In genomic region chr5:74206571-74207550, GRCh38 we compare ENCODE assay signal across 8 cellular contexts.
DNase-seq lines count a peak whose midpoint lies in the region; ATAC-seq and TF ChIP-seq lines count a peak whose summit lies in the region.

No MANE protein-coding gene starts in this region.

- H3K4me3 Mint-ChIP-seq in activated T-cell treated with anti-CD3 and anti-CD28 coated beads, Interleukin-2, amount 50 U/mL, for 24 hours = no peak overlapping the region

- ATAC-seq in HG02938 (IDR thresholded peaks at IDR 0.05; ENCODE audit: unreplicated experiment) (no peak), HG02588 (IDR thresholded peaks at IDR 0.05; ENCODE audit: unreplicated experiment) (no peak)

- intact Hi-C loops in left ventricle myocardium inferior (cut with micrococcal nuclease) (no loop called here), thyroid gland (cut with DNase I) (no loop called here)

- H3K4me3 ChIP-seq in MG63 (no peak overlapping the region), SJSA1 (no peak overlapping the region), left ventricle myocardium inferior (no peak overlapping the region), thyroid gland (replicated peaks in 1 of 3) (no peak overlapping the region)

- H3K36me3 ChIP-seq in MG63 (no peaks in the 10 kb centered on the region), SJSA1 (no peaks in the 10 kb centered on the region), left ventricle myocardium inferior (no peaks in the 10 kb centered on the region), thyroid gland (no peaks in the 10 kb centered on the region)

- H3K4me1 Mint-ChIP-seq in activated T-cell treated with anti-CD3 and anti-CD28 coated beads, Interleukin-2, amount 50 U/mL, for 24 hours (ENCODE audit: low read depth) = peaks cover 2% of the 10 kb centered on the region

- H3K27me3 ChIP-seq in MG63 (no peaks in the 10 kb centered on the region), SJSA1 (replicated peaks) (no peaks in the 10 kb centered on the region), left ventricle myocardium inferior (ENCODE audit: low read depth) (no peaks in the 10 kb centered on the region), thyroid gland (no peaks in the 10 kb centered on the region)

- peaks cover 13% of the 10 kb centered on the region for H3K27me3 Mint-ChIP-seq in activated T-cell treated with anti-CD3 and anti-CD28 coated beads, Interleukin-2, amount 50 U/mL, for 24 hours

- TF ChIP-seq CTCF in left ventricle myocardium inferior (IDR thresholded peaks at IDR 0.05; ENCODE audit: borderline replicate concordance) = no peak
- TF ChIP-seq CTCF in thyroid gland (IDR thresholded peaks at IDR 0.05) = no peak

- H3K9me3 ChIP-seq in MG63 (no peaks in the 10 kb centered on the region), SJSA1 (replicated peaks) (no peaks in the 10 kb centered on the region; the same call in 1 of the 2 replicates), left ventricle myocardium inferior (replicated peaks) (no peaks in the 10 kb centered on the region), thyroid gland (no peaks in the 10 kb centered on the region)

- DNase-seq in MG63 = peak; percentile 84
- DNase-seq in SJSA1 (ENCODE audit: low read depth in 1 of 2, low spot score in 2 of 2) = peak; percentile 69 to 83
- peak; percentile 56 for DNase-seq in left ventricle myocardium inferior
- DNase-seq in thyroid gland = peak; percentile 82 to 87
- no peak for DNase-seq in stimulated activated CD4-positive, alpha-beta T cell treated with anti-CD3 and anti-CD28 coated beads, Interleukin-4, amount 100 ng/mL, for 1 hour
- no peak for DNase-seq in activated T-cell treated with anti-CD3 and anti-CD28 coated beads, Interleukin-2, amount 50 U/mL, for 24 hours

- H3K27ac ChIP-seq in SJSA1 = no peak overlapping the region
- no peak overlapping the region for H3K27ac ChIP-seq in left ventricle myocardium inferior (replicated peaks)
- no peak overlapping the region for H3K27ac ChIP-seq in thyroid gland

- no peak for TF ChIP-seq POLR2A in thyroid gland (IDR thresholded peaks at IDR 0.05)

- 46 to 60% methylated on average over 12 of the region's 12 CpGs for WGBS in thyroid gland, 2 donors

- no peaks in the 10 kb centered on the region for H3K36me3 Mint-ChIP-seq in activated T-cell treated with anti-CD3 and anti-CD28 coated beads, Interleukin-2, amount 50 U/mL, for 24 hours (ENCODE audit: low read depth)

- H3K9me3 Mint-ChIP-seq in activated T-cell treated with anti-CD3 and anti-CD28 coated beads, Interleukin-2, amount 50 U/mL, for 24 hours = no peaks in the 10 kb centered on the region

- no peak overlapping the region for H3K27ac Mint-ChIP-seq in activated T-cell treated with anti-CD3 and anti-CD28 coated beads, Interleukin-2, amount 50 U/mL, for 24 hours

- H3K4me1 ChIP-seq in SJSA1 (replicated peaks) = peaks cover 26% of the 10 kb centered on the region
- H3K4me1 ChIP-seq in left ventricle myocardium inferior = peaks cover 16% of the 10 kb centered on the region
- H3K4me1 ChIP-seq in thyroid gland = peaks cover 0 to 17% of the 10 kb centered on the region in 2 donors

Comparison
In these comparisons a context has a peak if more than half of its experiments do, and no peak if none do; other contexts are left out.
1. DNase-seq: peak in MG63 (single experiment), SJSA1 (2 of 2), left ventricle myocardium inferior (single experiment) and thyroid gland (2 of 2); none in stimulated activated CD4-positive, alpha-beta T cell treated with anti-CD3 and anti-CD28 coated beads, Interleukin-4, amount 100 ng/mL, for 1 hour (single experiment) and activated T-cell treated with anti-CD3 and anti-CD28 coated beads, Interleukin-2, amount 50 U/mL, for 24 hours (single experiment).